Comparison of ENCODE assay signal across 16 cellular contexts in the genomic region with DNA sequence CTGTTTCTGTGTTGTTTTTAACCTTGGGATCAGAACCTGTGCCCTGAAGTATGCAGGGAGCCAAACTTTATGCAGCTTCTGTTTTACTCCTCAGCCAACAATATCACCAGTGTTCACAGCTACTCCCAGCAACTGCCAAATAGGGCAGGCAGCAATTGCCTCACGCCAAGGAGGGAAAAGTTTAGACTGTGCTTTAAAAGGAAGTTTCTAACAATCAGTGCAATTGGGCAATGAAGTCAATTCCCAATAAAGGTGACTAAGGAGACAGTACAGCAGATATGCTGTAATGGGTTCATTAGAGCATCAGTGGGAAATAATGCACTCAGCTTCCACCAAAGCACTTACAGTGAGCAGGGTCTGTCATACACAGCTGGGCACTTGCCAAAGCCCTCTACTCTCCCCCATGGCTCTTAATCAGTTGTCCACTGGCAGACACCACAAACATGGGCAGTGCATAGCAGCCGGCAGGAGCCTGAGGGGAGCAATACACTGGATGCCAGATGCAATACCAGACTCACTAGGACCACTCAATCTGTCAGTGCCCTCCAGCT. TPM values are rescaled to one million over a fixed set of nuclear protein-coding genes. Genes with fewer than 3 reads are reported as not detected.
DNase-seq lines count a peak whose midpoint lies in the region; ATAC-seq, FAIRE-seq and TF ChIP-seq lines count a peak whose summit lies in the region.
"Had no signal": no experiment of that assay in that cellular context is flagged by ENCODE, and none has a peak within 500 bp of the region (broad histone marks: within the 10 kb centered on the region; RNA-seq: fewer than 3 reads in every experiment).

No MANE protein-coding gene starts in this region.

- no peak for FAIRE-seq in pancreas (lab: Jason Lieb, UNC)

- peak; percentile 37 for DNase-seq in COR-L47 (lab: John Stamatoyannopoulos, UW)
- DNase-seq in NCI-H524 (lab: John Stamatoyannopoulos, UW) = peak; percentile 92 to 98
- DNase-seq in pancreas = no peak
- DNase-seq in NAMALWA (ENCODE audit: low spot score) = no peak
- no peak for DNase-seq in MM.1S
- DNase-seq in GM13977 (ENCODE audit: low spot score) = no peak
- no peak for DNase-seq in T1000 (lab: John Stamatoyannopoulos, UW)
- DNase-seq: activated CD4-positive, alpha-beta memory T cell treated with anti-CD3 and anti-CD28 coated beads, Interleukin-2, amount 10 ng/mL, durations not matched to agents 7 days and 5 days; activated naive CD4-positive, alpha-beta T cell treated with anti-CD3 and anti-CD28 coated beads, Interleukin-2, amount 10 ng/mL, durations not matched to agents 7 days and 5 days; dermis blood vessel endothelial cell; GDM1; NCI-H146; PC-9; right lobe of liver; T-helper 17 cell had no signal

- H3K9me3 ChIP-seq in gastroesophageal sphincter = no peaks in the 10 kb centered on the region
- no peaks in the 10 kb centered on the region for H3K9me3 ChIP-seq in pancreas
- no peaks in the 10 kb centered on the region for H3K9me3 ChIP-seq in MM.1S (replicated peaks; ENCODE audit: insufficient read depth, low read length)
- H3K9me3 ChIP-seq: right lobe of liver had no signal

- TF ChIP-seq EP300 in gastroesophageal sphincter (IDR thresholded peaks at IDR 0.05) = no peak

- no peak overlapping the region for H2AFZ ChIP-seq in MM.1S (ENCODE audit: low read length)
- H2AFZ ChIP-seq: PC-9 had no signal

- peak overlapping the region; percentile 48 to 76 (median 70) for H3K27ac ChIP-seq in gastroesophageal sphincter
- H3K27ac ChIP-seq in pancreas = no peak overlapping the region
- no peak overlapping the region for H3K27ac ChIP-seq in MM.1S (ENCODE audit: low read length)
- H3K27ac ChIP-seq: PC-9, right lobe of liver had no signal

- H3K9me2 ChIP-seq in MM.1S (replicated peaks; ENCODE audit: insufficient read depth, low read length) = no peaks in the 10 kb centered on the region

- 20% methylated on average over 1 of the region's 2 CpGs; no CpG with 5 or more reads in 1 of the 2 donors for WGBS in gastroesophageal sphincter (ENCODE audit: low coverage in 1 of 2), 2 donors
- 29 to 49% methylated on average over 2 of the region's 2 CpGs for WGBS in pancreas, 2 donors

- H4K20me1 ChIP-seq in MM.1S (ENCODE audit: insufficient read depth, low read length) = no peaks in the 10 kb centered on the region

- no peak for TF ChIP-seq POLR2A in gastroesophageal sphincter (IDR thresholded peaks at IDR 0.05)

- peak; percentile 75 for ATAC-seq in gastroesophageal sphincter
- ATAC-seq in pancreas = peak; percentile 21 to 68 (median 52)
- ATAC-seq: right lobe of liver, T-helper 17 cell had no signal

- no peaks in the 10 kb centered on the region for H3F3A ChIP-seq in MM.1S (ENCODE audit: insufficient read depth, low read length)

- no peak for TF ChIP-seq CTCF in gastroesophageal sphincter (IDR thresholded peaks at IDR 0.05)
- no peak for TF ChIP-seq CTCF in pancreas (IDR thresholded peaks at IDR 0.05)
- no peak for TF ChIP-seq CTCF in MM.1S (IDR thresholded peaks at IDR 0.05; ENCODE audit: low read length)
- no peak for TF ChIP-seq CTCF in GM13977 (IDR thresholded peaks at IDR 0.05; ENCODE audit: extremely low read depth, insufficient read depth, missing control alignments)

- no peaks in the 10 kb centered on the region for H3K79me2 ChIP-seq in MM.1S (ENCODE audit: low read length)

- no peak overlapping the region for H3K4me2 ChIP-seq in MM.1S (ENCODE audit: low read depth, low read length)
- H3K4me2 ChIP-seq: PC-9 had no signal

- intact Hi-C loops in pancreas (cut with DNase I) = no loop called here

- no peak overlapping the region for H3K9ac ChIP-seq in MM.1S (ENCODE audit: low read length)

- in situ Hi-C loops in GM13977 (cut with MboI; ENCODE audit: low pct_unique_long_range_greater_than_20kb, low sequenced_read_pairs, unreplicated experiment) = no loop called here

- H3K4me1 ChIP-seq in gastroesophageal sphincter (peaks cover 4 to 61% (median 8%) of the 10 kb centered on the region in 3 donors), pancreas (no peaks in the 10 kb centered on the region), MM.1S (ENCODE audit: low read length) (no peaks in the 10 kb centered on the region)
- H3K4me1 ChIP-seq: right lobe of liver had no signal

- H3K27me3 ChIP-seq in gastroesophageal sphincter = no peaks in the 10 kb centered on the region
- no peaks in the 10 kb centered on the region for H3K27me3 ChIP-seq in pancreas
- H3K27me3 ChIP-seq in MM.1S (replicated peaks; ENCODE audit: insufficient read depth, low read length) = no peaks in the 10 kb centered on the region
- H3K27me3 ChIP-seq: right lobe of liver had no signal

- H3K36me3 ChIP-seq in gastroesophageal sphincter (no peaks in the 10 kb centered on the region), pancreas (no peaks in the 10 kb centered on the region), MM.1S (replicated peaks; ENCODE audit: insufficient read depth, low read length) (no peaks in the 10 kb centered on the region)
- H3K36me3 ChIP-seq: right lobe of liver had no signal

- H3K4me3 ChIP-seq in gastroesophageal sphincter = no peak overlapping the region
- H3K4me3 ChIP-seq in pancreas = no peak overlapping the region
- no peak overlapping the region for H3K4me3 ChIP-seq in MM.1S (ENCODE audit: low read length)
- H3K4me3 ChIP-seq: PC-9, right lobe of liver had no signal

RNA-seq across cellular contexts. Expression of a gene that starts 19.3 kb away (rescaled TPM):
- total RNA-seq in gastroesophageal sphincter (10 to 100 TPM in 1 of 4 donors, 1 to 10 TPM in 3; 1.8 to 11.6 (median 9.4) TPM), pancreas (1 to 10 TPM in 4 of 6 donors, under 1 TPM in 2; 0.42 to 2.0 (median 1.1) TPM)
- polyA plus RNA-seq in pancreas = under 1 TPM; 0.23 to 0.75 TPM
- total RNA-seq: T-helper 17 cell had no signal

Comparison
In these comparisons a context has a peak if more than half of its experiments do, and no peak if none do; other contexts are left out.
1. DNase-seq: peak in COR-L47 (single experiment) and NCI-H524 (2 of 2); none in pancreas (0 of 6), NAMALWA (single experiment), MM.1S (single experiment), GM13977 (single experiment) and T1000 (single experiment).
2. H3K27ac ChIP-seq: peak in gastroesophageal sphincter (4 of 4); none in pancreas (0 of 4) and MM.1S (single experiment).